1 cellular context compared by ENCODE assay signal in genomic region chr2:880201-880970, GRCh38.
TF ChIP-seq lines count a peak whose summit lies in the region.

No MANE protein-coding gene starts in this region.

TF ChIP-seq in GM12878, 131 proteins besides CTCF, POLR2A, EP300 and RAD21 (continued from another document):
- TF ChIP-seq ZBTB33 (IDR thresholded peaks at IDR 0.05) (no peak), SPI1 (IDR thresholded peaks at IDR 0.05; ENCODE audit: borderline replicate concordance, insufficient read depth, low read depth, low read length) (no peak), ZBED1 (IDR thresholded peaks at IDR 0.05; ENCODE audit: borderline replicate concordance) (no peak), SREBF1 (IDR thresholded peaks at IDR 0.05; ENCODE audit: low read length) (no peak), CBX5 (IDR thresholded peaks at IDR 0.05; ENCODE audit: low read depth) (no peak), TCF3 (IDR thresholded peaks at IDR 0.05; ENCODE audit: borderline replicate concordance, insufficient read depth, low read depth, low read length) (no peak), STAT1 (conservative IDR thresholded peaks at IDR 0.05) (no peak), KDM1A (IDR thresholded peaks at IDR 0.05; ENCODE audit: borderline replicate concordance) (no peak), NFXL1 (IDR thresholded peaks at IDR 0.05; ENCODE audit: borderline replicate concordance) (no peak), FOS (IDR thresholded peaks at IDR 0.05; ENCODE audit: borderline replicate concordance, extremely low read depth, insufficient read length) (no peak), USF1 (IDR thresholded peaks at IDR 0.05; ENCODE audit: borderline replicate concordance, extremely low read length, insufficient read depth, low read depth, low read length) (no peak), NFYA (IDR thresholded peaks at IDR 0.05; ENCODE audit: borderline replicate concordance, low read depth, low read length) (no peak), E2F8 (IDR thresholded peaks at IDR 0.05; ENCODE audit: low read depth, partially characterized antibody) (no peak)
